Comparison of ENCODE assay signal across 1 cellular context in the genomic region with DNA sequence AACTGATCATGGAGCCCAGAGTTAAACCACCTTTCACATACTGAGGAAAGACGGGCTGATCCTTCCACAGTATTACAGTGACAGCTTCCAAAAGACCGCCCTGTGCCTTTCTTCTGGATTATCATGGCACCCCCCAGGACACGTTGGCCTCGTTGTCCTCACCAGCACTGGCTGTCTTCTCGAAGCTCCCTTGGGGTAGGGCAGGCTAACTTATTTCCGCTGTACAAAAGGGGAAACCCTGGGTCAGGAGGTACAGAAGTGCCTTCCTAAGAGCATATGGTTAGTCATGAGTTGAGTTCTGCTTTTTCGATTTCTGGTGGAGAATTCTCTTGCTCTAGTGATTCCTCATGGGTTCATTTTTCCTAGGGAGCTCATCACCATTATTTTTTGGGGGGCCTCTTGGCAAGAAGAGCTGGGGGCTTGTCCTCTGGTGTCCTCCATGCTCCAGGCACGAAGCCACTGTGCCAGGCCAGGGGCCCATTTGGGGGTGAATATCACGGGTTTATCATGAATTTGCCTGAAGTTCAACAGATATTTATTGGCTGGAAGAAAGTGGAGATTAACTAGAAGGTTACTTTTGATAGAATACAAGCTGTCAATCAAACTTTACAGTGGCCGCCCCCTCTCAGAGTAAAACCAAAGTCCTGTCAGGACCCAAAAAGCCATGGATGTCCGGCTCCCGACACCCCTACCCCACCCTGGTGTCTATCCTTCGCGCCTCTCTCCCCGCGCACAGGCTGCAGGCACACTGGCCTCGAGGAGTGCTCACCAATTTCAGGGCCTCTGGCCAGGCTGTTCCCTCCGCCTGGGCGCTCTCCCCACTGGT.
TF ChIP-seq lines count a peak whose summit lies in the region.

No MANE protein-coding gene starts in this region.

TF ChIP-seq in GM12878, 131 proteins besides CTCF, POLR2A, EP300 and RAD21 (continued from another document):
- TF ChIP-seq NBN (IDR thresholded peaks at IDR 0.05) (peak; percentile 64; the same call in 1 of the 2 replicates), SPI1 (IDR thresholded peaks at IDR 0.05; ENCODE audit: borderline replicate concordance, insufficient read depth, low read depth, low read length) (peak; percentile 91), HDGF (IDR thresholded peaks at IDR 0.05) (0 out of 2 replicates have a peak, but pooled peaks have one; percentile 11), CEBPB (IDR thresholded peaks at IDR 0.05; ENCODE audit: borderline replicate concordance in 1 of 2, low read depth in 2 of 2, low read length in 2 of 2) (no peak), POLR2AphosphoS2 (IDR thresholded peaks at IDR 0.05; ENCODE audit: low read depth, low read length) (no peak), BACH1 (IDR thresholded peaks at IDR 0.05; ENCODE audit: borderline replicate concordance) (no peak), MTA2 (IDR thresholded peaks at IDR 0.05; ENCODE audit: low read depth) (peak; percentile 61), CBX3 (IDR thresholded peaks at IDR 0.05; ENCODE audit: borderline replicate concordance, low read depth) (no peak), ETV6 (conservative IDR thresholded peaks at IDR 0.05 in 1 of 2, IDR thresholded peaks at IDR 0.05 in 1 of 2; ENCODE audit: borderline replicate concordance in 1 of 2, low read depth in 1 of 2) (peak in 1 of 2 experiments; percentile 87; a peak in 2 of 4 replicates), ZNF24 (IDR thresholded peaks at IDR 0.05) (peak; percentile 55; the same call in 1 of the 2 replicates), KLF5 (IDR thresholded peaks at IDR 0.05; ENCODE audit: partially characterized antibody) (no peak), SMAD1 (IDR thresholded peaks at IDR 0.05; ENCODE audit: low read depth, partially characterized antibody) (no peak), RUNX3 (IDR thresholded peaks at IDR 0.05; ENCODE audit: low read length) (peak; percentile 63), PAX5 (IDR thresholded peaks at IDR 0.05; ENCODE audit: borderline replicate concordance, low read depth, low read length) (no peak), FOS (IDR thresholded peaks at IDR 0.05; ENCODE audit: borderline replicate concordance, extremely low read depth, insufficient read length) (no peak), YY1 (IDR thresholded peaks at IDR 0.05; ENCODE audit: low read depth, low read length) (peak; percentile 62), POU2F2 (IDR thresholded peaks at IDR 0.05; ENCODE audit: borderline replicate concordance, low read depth, low read length) (no peak; the same call in 2 of the 3 replicates), GATAD2B (conservative IDR thresholded peaks at IDR 0.05; ENCODE audit: low read depth) (0 out of 2 replicates have a peak, but pooled peaks have one; percentile 27), NRF1 (conservative IDR thresholded peaks at IDR 0.05; ENCODE audit: low read depth, low read length) (no peak), BHLHE40 (IDR thresholded peaks at IDR 0.05; ENCODE audit: borderline replicate concordance in 1 of 2, low read depth in 2 of 2, low read length in 1 of 2) (peak; percentile 48 to 58; a peak in 3 of 4 replicates)
- TF ChIP-seq, protein P1, sequence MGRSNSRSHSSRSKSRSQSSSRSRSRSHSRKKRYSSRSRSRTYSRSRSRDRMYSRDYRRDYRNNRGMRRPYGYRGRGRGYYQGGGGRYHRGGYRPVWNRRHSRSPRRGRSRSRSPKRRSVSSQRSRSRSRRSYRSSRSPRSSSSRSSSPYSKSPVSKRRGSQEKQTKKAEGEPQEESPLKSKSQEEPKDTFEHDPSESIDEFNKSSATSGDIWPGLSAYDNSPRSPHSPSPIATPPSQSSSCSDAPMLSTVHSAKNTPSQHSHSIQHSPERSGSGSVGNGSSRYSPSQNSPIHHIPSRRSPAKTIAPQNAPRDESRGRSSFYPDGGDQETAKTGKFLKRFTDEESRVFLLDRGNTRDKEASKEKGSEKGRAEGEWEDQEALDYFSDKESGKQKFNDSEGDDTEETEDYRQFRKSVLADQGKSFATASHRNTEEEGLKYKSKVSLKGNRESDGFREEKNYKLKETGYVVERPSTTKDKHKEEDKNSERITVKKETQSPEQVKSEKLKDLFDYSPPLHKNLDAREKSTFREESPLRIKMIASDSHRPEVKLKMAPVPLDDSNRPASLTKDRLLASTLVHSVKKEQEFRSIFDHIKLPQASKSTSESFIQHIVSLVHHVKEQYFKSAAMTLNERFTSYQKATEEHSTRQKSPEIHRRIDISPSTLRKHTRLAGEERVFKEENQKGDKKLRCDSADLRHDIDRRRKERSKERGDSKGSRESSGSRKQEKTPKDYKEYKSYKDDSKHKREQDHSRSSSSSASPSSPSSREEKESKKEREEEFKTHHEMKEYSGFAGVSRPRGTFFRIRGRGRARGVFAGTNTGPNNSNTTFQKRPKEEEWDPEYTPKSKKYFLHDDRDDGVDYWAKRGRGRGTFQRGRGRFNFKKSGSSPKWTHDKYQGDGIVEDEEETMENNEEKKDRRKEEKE (IDR thresholded peaks at IDR 0.05) = no peak
- TF ChIP-seq, protein P2, sequence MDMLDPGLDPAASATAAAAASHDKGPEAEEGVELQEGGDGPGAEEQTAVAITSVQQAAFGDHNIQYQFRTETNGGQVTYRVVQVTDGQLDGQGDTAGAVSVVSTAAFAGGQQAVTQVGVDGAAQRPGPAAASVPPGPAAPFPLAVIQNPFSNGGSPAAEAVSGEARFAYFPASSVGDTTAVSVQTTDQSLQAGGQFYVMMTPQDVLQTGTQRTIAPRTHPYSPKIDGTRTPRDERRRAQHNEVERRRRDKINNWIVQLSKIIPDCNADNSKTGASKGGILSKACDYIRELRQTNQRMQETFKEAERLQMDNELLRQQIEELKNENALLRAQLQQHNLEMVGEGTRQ (IDR thresholded peaks at IDR 0.05; ENCODE audit: borderline replicate concordance, low read depth, low read length) = peak; percentile 27; the same call in 1 of the 2 replicates
- TF ChIP-seq, protein P3, sequence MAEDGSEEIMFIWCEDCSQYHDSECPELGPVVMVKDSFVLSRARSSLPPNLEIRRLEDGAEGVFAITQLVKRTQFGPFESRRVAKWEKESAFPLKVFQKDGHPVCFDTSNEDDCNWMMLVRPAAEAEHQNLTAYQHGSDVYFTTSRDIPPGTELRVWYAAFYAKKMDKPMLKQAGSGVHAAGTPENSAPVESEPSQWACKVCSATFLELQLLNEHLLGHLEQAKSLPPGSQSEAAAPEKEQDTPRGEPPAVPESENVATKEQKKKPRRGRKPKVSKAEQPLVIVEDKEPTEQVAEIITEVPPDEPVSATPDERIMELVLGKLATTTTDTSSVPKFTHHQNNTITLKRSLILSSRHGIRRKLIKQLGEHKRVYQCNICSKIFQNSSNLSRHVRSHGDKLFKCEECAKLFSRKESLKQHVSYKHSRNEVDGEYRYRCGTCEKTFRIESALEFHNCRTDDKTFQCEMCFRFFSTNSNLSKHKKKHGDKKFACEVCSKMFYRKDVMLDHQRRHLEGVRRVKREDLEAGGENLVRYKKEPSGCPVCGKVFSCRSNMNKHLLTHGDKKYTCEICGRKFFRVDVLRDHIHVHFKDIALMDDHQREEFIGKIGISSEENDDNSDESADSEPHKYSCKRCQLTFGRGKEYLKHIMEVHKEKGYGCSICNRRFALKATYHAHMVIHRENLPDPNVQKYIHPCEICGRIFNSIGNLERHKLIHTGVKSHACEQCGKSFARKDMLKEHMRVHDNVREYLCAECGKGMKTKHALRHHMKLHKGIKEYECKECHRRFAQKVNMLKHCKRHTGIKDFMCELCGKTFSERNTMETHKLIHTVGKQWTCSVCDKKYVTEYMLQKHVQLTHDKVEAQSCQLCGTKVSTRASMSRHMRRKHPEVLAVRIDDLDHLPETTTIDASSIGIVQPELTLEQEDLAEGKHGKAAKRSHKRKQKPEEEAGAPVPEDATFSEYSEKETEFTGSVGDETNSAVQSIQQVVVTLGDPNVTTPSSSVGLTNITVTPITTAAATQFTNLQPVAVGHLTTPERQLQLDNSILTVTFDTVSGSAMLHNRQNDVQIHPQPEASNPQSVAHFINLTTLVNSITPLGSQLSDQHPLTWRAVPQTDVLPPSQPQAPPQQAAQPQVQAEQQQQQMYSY (CRISPR knock-in tag; IDR thresholded peaks at IDR 0.05) = peak; percentile 76; the same call in 1 of the 2 replicates
- TF ChIP-seq, protein P4, sequence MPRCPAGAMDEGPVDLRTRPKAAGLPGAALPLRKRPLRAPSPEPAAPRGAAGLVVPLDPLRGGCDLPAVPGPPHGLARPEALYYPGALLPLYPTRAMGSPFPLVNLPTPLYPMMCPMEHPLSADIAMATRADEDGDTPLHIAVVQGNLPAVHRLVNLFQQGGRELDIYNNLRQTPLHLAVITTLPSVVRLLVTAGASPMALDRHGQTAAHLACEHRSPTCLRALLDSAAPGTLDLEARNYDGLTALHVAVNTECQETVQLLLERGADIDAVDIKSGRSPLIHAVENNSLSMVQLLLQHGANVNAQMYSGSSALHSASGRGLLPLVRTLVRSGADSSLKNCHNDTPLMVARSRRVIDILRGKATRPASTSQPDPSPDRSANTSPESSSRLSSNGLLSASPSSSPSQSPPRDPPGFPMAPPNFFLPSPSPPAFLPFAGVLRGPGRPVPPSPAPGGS (IDR thresholded peaks at IDR 0.05; ENCODE audit: borderline replicate concordance, insufficient read depth, low read depth, low read length, poor library complexity, severe bottlenecking) = no peak
